14 cellular contexts compared by ENCODE assay signal in genomic region chr19:23800868-23801267, GRCh38.
"Had no signal": no experiment of that assay in that cellular context is flagged by ENCODE, and none has a peak within 500 bp of the region (broad histone marks: within the 10 kb centered on the region; RNA-seq: fewer than 3 reads in every experiment).

No MANE protein-coding gene starts in this region.

- H3K27ac Mint-ChIP-seq: nephron progenitor cell; stimulated activated naive CD8-positive, alpha-beta T cell treated with anti-CD3 and anti-CD28 coated beads, Interleukin-15, Interleukin-2, amounts not matched to agents 100 ng/mL and 50 ng/mL, for 24 hours had no signal

- H3K4me1 Mint-ChIP-seq: nephron progenitor cell had no signal

- H3K27me3 Mint-ChIP-seq: stimulated activated naive CD8-positive, alpha-beta T cell treated with anti-CD3 and anti-CD28 coated beads, Interleukin-15, Interleukin-2, amounts not matched to agents 100 ng/mL and 50 ng/mL, for 24 hours had no signal

- H3K4me1 ChIP-seq: testis had no signal

- H3K4me3 Mint-ChIP-seq: nephron progenitor cell; stimulated activated naive CD8-positive, alpha-beta T cell treated with anti-CD3 and anti-CD28 coated beads, Interleukin-15, Interleukin-2, amounts not matched to agents 100 ng/mL and 50 ng/mL, for 24 hours had no signal

- H3K36me3 ChIP-seq: heart right ventricle, spleen had no signal

- DNase-seq: activated CD4-positive, CD25-positive, alpha-beta regulatory T cell treated with anti-CD3 and anti-CD28 coated beads, Interleukin-2, amount 50 U/mL, for 72 hours; activated gamma-delta T cell; activated T-cell treated with anti-CD3 and anti-CD28 coated beads for 4 hours; caudate nucleus; effector CD4-positive, alpha-beta T cell; heart right ventricle; mammary epithelial cell; nephron progenitor cell; spleen; stimulated activated CD4-positive, alpha-beta T cell treated with anti-CD3 and anti-CD28 coated beads, Interleukin-1b, Interleukin-23, amount 100 ng/mL, for 48 hours; testis had no signal

- H3K4me3 ChIP-seq: coronary artery, heart right ventricle, spleen, testis had no signal

- H3K27me3 ChIP-seq: heart right ventricle, spleen, testis had no signal

- H3K9me3 ChIP-seq: testis had no signal

- H3K27ac ChIP-seq: coronary artery, heart right ventricle, testis had no signal

- ATAC-seq: heart right ventricle, sciatic nerve had no signal
